In the genomic region with DNA sequence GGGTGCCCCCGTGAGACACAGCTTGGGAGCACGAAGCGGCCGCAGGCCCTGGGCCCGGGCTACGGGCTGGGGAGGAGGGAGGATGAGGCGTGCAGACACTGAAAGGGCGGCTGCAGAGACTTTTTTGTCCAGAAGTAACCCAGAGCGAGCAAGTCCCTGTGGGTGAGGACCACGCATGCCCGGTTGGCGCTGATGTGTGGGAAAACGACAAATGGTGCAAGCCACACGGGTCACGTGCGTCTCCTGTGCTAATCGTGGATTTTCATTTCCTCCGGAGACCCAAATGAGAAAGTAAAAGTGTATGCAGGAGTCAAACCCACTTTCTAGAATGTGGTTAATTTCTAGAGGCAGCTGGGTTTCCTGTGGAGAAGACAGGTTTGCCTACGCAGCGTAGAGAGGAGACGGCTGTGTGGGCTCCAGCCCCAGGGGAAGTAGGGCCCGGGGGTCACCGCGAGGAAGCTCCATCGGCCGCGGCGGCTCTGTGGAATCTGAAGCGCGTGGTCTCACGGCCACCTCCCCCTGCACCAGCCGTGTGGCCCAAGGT, we compare ENCODE assay signal across 8 cellular contexts. TPM values are rescaled to one million over a fixed set of nuclear protein-coding genes. Genes with fewer than 3 reads are reported as not detected.
A peak's percentile ranks its signal among the peaks of the same experiment; 100 is the strongest.
DNase-seq lines count a peak whose midpoint lies in the region; ATAC-seq and TF ChIP-seq lines count a peak whose summit lies in the region.
"Had no signal": no experiment of that assay in that cellular context is flagged by ENCODE, and none has a peak within 500 bp of the region (broad histone marks: within the 10 kb centered on the region; RNA-seq: fewer than 3 reads in every experiment).

No MANE protein-coding gene starts in this region.

- H3K9me3 ChIP-seq in upper lobe of left lung = no peaks in the 10 kb centered on the region

- H3K36me3 ChIP-seq in upper lobe of left lung = no peaks in the 10 kb centered on the region

- DNase-seq in activated CD8-positive, alpha-beta memory T cell treated with anti-CD3 and anti-CD28 coated beads, Interleukin-2, amount 50 U/mL, for 24 hours (ENCODE audit: extremely low read depth) = peak; percentile 56
- DNase-seq in medulla oblongata (ENCODE audit: extremely low spot score) = peak; percentile 65
- DNase-seq in upper lobe of left lung = peak in 1 of 2 donors; percentile 84
- no peak for DNase-seq in NK-92 (lab: John Stamatoyannopoulos, UW; ENCODE audit: unreplicated experiment)
- DNase-seq in OCI-M2 (lab: John Stamatoyannopoulos, UW; ENCODE audit: unreplicated experiment) = no peak

- no peaks in the 10 kb centered on the region for H3K27me3 ChIP-seq in upper lobe of left lung

- 75 to 76% methylated on average over 25 to 28 of the region's 32 CpGs for WGBS in upper lobe of left lung, 2 donors

- no peak for TF ChIP-seq EP300 in upper lobe of left lung (IDR thresholded peaks at IDR 0.05)

- H3K27ac ChIP-seq in upper lobe of left lung = no peak overlapping the region

- TF ChIP-seq POLR2A in upper lobe of left lung (IDR thresholded peaks at IDR 0.05) = no peak

- peak overlapping the region in 3 of 4 donors; percentile 23 to 41 (median 36) for H3K4me3 ChIP-seq in upper lobe of left lung

- H3K4me1 ChIP-seq in upper lobe of left lung = peaks cover under 1 to 10% (median 6%) of the 10 kb centered on the region in 4 donors

- ATAC-seq in GM19438 (IDR thresholded peaks at IDR 0.05; ENCODE audit: low read depth, unreplicated experiment) (peak; percentile 95), HG03442 (IDR thresholded peaks at IDR 0.05; ENCODE audit: unreplicated experiment) (peak; percentile 94), upper lobe of left lung (ENCODE audit: low FRiP score in 2 of 2) (peak; percentile 41 to 68)

- no peak for TF ChIP-seq CTCF in upper lobe of left lung (IDR thresholded peaks at IDR 0.05)

RNA-seq across cellular contexts. Expression of gene DLL1, which starts 19.0 kb away (rescaled TPM):
- total RNA-seq in upper lobe of left lung = 10 to 100 TPM in 3 of 6 donors, 1 to 10 TPM in 3; 3.8 to 20.1 (median 10.2) TPM
- total RNA-seq: T-helper 1 cell treated with Interleukin-12 subunit alpha and Interleukin-12 subunit beta and Interleukin-4 antibody, amounts not matched to agents 30 ng/mL and 1 ng/mL, for 36 hours had no signal

RNA-seq across cellular contexts. Expression of gene FAM120B, which starts 34.7 kb away (rescaled TPM):
- total RNA-seq in upper lobe of left lung = 10 to 100 TPM; 20.1 to 51.3 (median 28.3) TPM

Comparison
In these comparisons a context has a peak if more than half of its experiments do, and no peak if none do; other contexts are left out.
1. DNase-seq: peak in activated CD8-positive, alpha-beta memory T cell treated with anti-CD3 and anti-CD28 coated beads, Interleukin-2, amount 50 U/mL, for 24 hours (single experiment) and medulla oblongata (single experiment); none in NK-92 (single experiment) and OCI-M2 (single experiment).
2. Peak in every context shown above with its lines, with median percentiles within 50 percentile points of each other: ATAC-seq.